ENCODE assay signal across 29 cellular contexts in genomic region chr11:100472727-100473389, GRCh38.
"Had no signal": no experiment of that assay in that cellular context is flagged by ENCODE, and none has a peak within 500 bp of the region (broad histone marks: within the 10 kb centered on the region; RNA-seq: fewer than 3 reads in every experiment).

No MANE protein-coding gene starts in this region.

- H3K4me1 ChIP-seq: adrenal gland, body of pancreas, colonic mucosa, esophagus squamous epithelium, gastroesophageal sphincter had no signal

- H3K4me3 ChIP-seq: adrenal gland, body of pancreas, colonic mucosa, esophagus squamous epithelium, gastroesophageal sphincter had no signal

- FAIRE-seq: endometrium, endothelial cell of umbilical vein had no signal

- H3K36me3 ChIP-seq: adrenal gland, colonic mucosa, esophagus squamous epithelium, gastroesophageal sphincter had no signal

- H3K27ac ChIP-seq: adrenal gland, body of pancreas, colonic mucosa, epithelial cell of prostate, esophagus squamous epithelium, gastroesophageal sphincter had no signal

- DNase-seq: activated CD4-positive, alpha-beta memory T cell treated with anti-CD3 and anti-CD28 coated beads for 36 hours; activated CD4-positive, alpha-beta T cell treated with anti-CD3 and anti-CD28 coated beads for 36 hours; activated CD4-positive, alpha-beta T cell treated with anti-CD3 and anti-CD28 coated beads, Interleukin-2, amount 10 ng/mL, durations not matched to agents 24 days and 14 days; activated CD4-positive, CD25-positive, alpha-beta regulatory T cell; activated CD4-positive, CD25-positive, alpha-beta regulatory T cell treated with anti-CD3 and anti-CD28 coated beads, Interleukin-2, amount 50 U/mL, for 72 hours; activated CD8-positive, alpha-beta memory T cell treated with anti-CD3 and anti-CD28 coated beads, Interleukin-2, amount 10 ng/mL, durations not matched to agents 7 days and 5 days; activated CD8-positive, alpha-beta memory T cell treated with anti-CD3 and anti-CD28 coated beads, Interleukin-2, amount 50 U/mL, for 4 hours; activated CD8-positive, alpha-beta T cell treated with anti-CD3 and anti-CD28 coated beads, Interleukin-2, amount 10 ng/mL, durations not matched to agents 7 days and 5 days; activated effector memory CD4-positive, alpha-beta T cell treated with anti-CD3 and anti-CD28 coated beads, Interleukin-2, amount 50 U/mL, for 16 hours; activated naive CD4-positive, alpha-beta T cell treated with anti-CD3 and anti-CD28 coated beads for 36 hours; activated naive CD8-positive, alpha-beta T cell treated with anti-CD3 and anti-CD28 coated beads for 36 hours; activated naive CD8-positive, alpha-beta T cell treated with anti-CD3 and anti-CD28 coated beads, Interleukin-2, amount 50 U/mL, for 24 hours; activated T-cell treated with anti-CD3 and anti-CD28 coated beads, Interleukin-2, amount 50 U/mL, for 1 hour; activated T-cell treated with anti-CD3 and anti-CD28 coated beads, Interleukin-2, amount 50 U/mL, for 48 hours; adrenal gland; amygdala; aorta; body of pancreas; central memory CD4-positive, alpha-beta T cell; cerebellar nuclear complex; colonic mucosa; effector CD8-positive, alpha-beta T cell; esophagus squamous epithelium; foreskin melanocyte; T-helper 2 cell had no signal

- ATAC-seq: activated CD4-positive, alpha-beta T cell treated with anti-CD3 and anti-CD28 coated beads for 36 hours; activated CD8-positive, alpha-beta memory T cell treated with anti-CD3 and anti-CD28 coated beads, Interleukin-2, amount 10 ng/mL, durations not matched to agents 7 days and 5 days; activated CD8-positive, alpha-beta T cell treated with anti-CD3 and anti-CD28 coated beads, Interleukin-2, amount 10 ng/mL, durations not matched to agents 7 days and 5 days; activated naive CD8-positive, alpha-beta T cell treated with anti-CD3 and anti-CD28 coated beads, Interleukin-2, amount 50 U/mL, for 24 hours; body of pancreas; gastroesophageal sphincter had no signal

- H3K27me3 ChIP-seq: adrenal gland, body of pancreas, colonic mucosa, esophagus squamous epithelium, gastroesophageal sphincter had no signal

- H3K9me3 ChIP-seq: adrenal gland, body of pancreas, colonic mucosa, esophagus squamous epithelium, gastroesophageal sphincter had no signal
